21 cellular contexts compared by ENCODE assay signal in the genomic region with DNA sequence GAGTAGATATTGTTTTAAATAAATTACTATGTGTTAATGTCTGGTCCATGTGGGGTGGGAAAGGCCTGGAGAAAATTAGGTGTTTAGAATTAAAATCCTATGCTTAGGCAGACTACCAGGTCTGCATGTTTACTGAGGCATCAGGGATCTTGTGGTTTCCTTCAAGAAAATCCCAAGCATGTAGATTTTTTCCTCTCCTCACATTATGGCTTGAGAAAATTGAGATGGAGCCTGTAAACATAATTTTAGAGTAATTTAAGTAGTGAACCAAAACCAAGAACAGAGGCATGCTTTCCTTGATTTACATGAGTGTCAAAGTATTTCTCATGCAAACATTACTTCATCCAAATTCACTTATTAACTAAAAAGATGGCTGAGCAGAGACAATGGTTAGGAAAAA.
"Had no signal": no experiment of that assay in that cellular context is flagged by ENCODE, and none has a peak within 500 bp of the region (broad histone marks: within the 10 kb centered on the region; RNA-seq: fewer than 3 reads in every experiment).

No MANE protein-coding gene starts in this region.

- H3K4me3 ChIP-seq: gastroesophageal sphincter, heart left ventricle, hepatocyte, ovary, psoas muscle, right lobe of liver, thoracic aorta, tibial nerve, upper lobe of left lung had no signal

- DNase-seq: cortex of kidney; effector CD4-positive, alpha-beta T cell; foreskin keratinocyte; heart left ventricle; kidney; mesenchymal stem cell; naive thymus-derived CD4-positive, alpha-beta T cell; nephron progenitor cell; ovary; psoas muscle; right lobe of liver; small intestine; stimulated activated CD4-positive, alpha-beta T cell treated with anti-CD3 and anti-CD28 coated beads, Interleukin-15, amount 100 ng/mL, for 24 hours; stimulated activated CD4-positive, alpha-beta T cell treated with anti-CD3 and anti-CD28 coated beads, Interleukin-2, amount 100 ng/mL, for 48 hours; stimulated activated naive B cell treated with anti-CD40 and anti-IgM and Interleukin-4, amounts not matched to agents 10 μg/mL and 1 μg/mL and 100 μg/mL, for 72 hours; upper lobe of left lung had no signal

- H3K27ac ChIP-seq: epithelial cell of prostate, foreskin keratinocyte, hepatocyte, ovary, psoas muscle, right lobe of liver, tibial nerve, upper lobe of left lung had no signal
